In the genomic region with DNA sequence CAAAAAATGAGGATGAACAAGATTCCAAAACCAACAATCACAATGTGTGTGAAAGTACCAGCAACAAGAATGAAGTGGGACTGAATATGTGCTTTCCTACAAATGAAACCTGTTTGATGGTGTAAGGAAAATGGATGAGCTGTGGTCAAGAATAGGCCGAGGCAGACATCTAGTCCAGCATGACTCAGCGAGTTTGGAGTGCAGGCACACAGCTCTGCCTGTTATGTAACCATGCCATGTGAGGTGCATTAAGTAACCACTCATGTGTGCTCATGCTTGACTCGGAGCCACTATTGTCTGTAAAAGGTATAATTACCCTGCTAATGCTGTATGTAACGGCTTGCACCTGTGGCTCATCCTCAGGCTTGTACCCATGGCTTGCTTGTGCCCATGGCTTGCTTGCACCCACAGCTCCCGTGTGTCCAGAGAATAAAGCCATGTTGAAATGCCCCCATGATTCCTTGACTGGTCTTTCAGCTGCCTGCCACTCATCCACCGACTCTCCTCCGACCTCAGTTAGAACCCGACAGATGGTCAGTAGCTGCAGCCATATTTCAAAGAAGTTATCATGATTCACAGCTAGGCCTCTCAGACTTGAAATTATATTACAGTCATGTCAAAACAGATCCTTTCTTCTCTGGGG, we compare ENCODE assay signal across 11 cellular contexts.
DNase-seq lines count a peak whose midpoint lies in the region; ATAC-seq, FAIRE-seq and TF ChIP-seq lines count a peak whose summit lies in the region.
"Had no signal": no experiment of that assay in that cellular context is flagged by ENCODE, and none has a peak within 500 bp of the region (broad histone marks: within the 10 kb centered on the region; RNA-seq: fewer than 3 reads in every experiment).

No MANE protein-coding gene starts in this region.

- H3K4me3 ChIP-seq in CD8-positive, alpha-beta T cell (ENCODE audit: low read depth, low read length) = no peak overlapping the region
- H3K4me3 ChIP-seq in liver (ENCODE audit: low read depth in 1 of 3, low read length in 3 of 3) = no peak overlapping the region

- no peaks in the 10 kb centered on the region for H3K27me3 ChIP-seq in CD8-positive, alpha-beta T cell (ENCODE audit: insufficient read depth, low read length)
- no peaks in the 10 kb centered on the region for H3K27me3 ChIP-seq in liver (ENCODE audit: control insufficient read depth in 4 of 4, insufficient read depth in 4 of 4, low read length in 3 of 4)

- no peak overlapping the region for H3K4me3 Mint-ChIP-seq in CD8-positive, alpha-beta T cell
- no peak overlapping the region for H3K4me3 Mint-ChIP-seq in HFFc6
- H3K4me3 Mint-ChIP-seq in activated naive CD8-positive, alpha-beta T cell treated with anti-CD3 and anti-CD28 coated beads for 36 hours = no peak overlapping the region
- H3K4me3 Mint-ChIP-seq: T-helper 1 cell treated with Interleukin-12 subunit alpha and Interleukin-12 subunit beta and Interleukin-4 antibody, amounts not matched to agents 30 μg/mL and 1 μg/mL, for 36 hours had no signal

- H3K9me3 ChIP-seq in CD8-positive, alpha-beta T cell (ENCODE audit: low read length) = no peaks in the 10 kb centered on the region
- no peaks in the 10 kb centered on the region for H3K9me3 ChIP-seq in liver (ENCODE audit: control insufficient read depth in 4 of 4, low read length in 3 of 4)

- intact Hi-C loops in CD8-positive, alpha-beta T cell (cut with DNase I, micrococcal nuclease) = loop anchor here in 1 of 2 experiments (2.0 kb wide), 1 partner anchor 21 kb away; no protein-coding TSS in a partner anchor

- ATAC-seq in CD8-positive, alpha-beta T cell = no peak
- ATAC-seq in HG03095 (IDR thresholded peaks at IDR 0.05; ENCODE audit: unreplicated experiment) = no peak

- peaks cover 74% of the 10 kb centered on the region for H3K4me1 ChIP-seq in CD8-positive, alpha-beta T cell (ENCODE audit: insufficient read depth, low read length)
- peaks cover 0 to 3% (median 0%) of the 10 kb centered on the region in 4 donors for H3K4me1 ChIP-seq in liver (ENCODE audit: control insufficient read depth in 4 of 4, insufficient read depth in 4 of 4, low read length in 3 of 4)

- H3K36me3 ChIP-seq in CD8-positive, alpha-beta T cell (ENCODE audit: insufficient read depth, low read length) = peaks cover 8% of the 10 kb centered on the region
- peaks cover 0 to 2% (median 0%) of the 10 kb centered on the region in 4 donors for H3K36me3 ChIP-seq in liver (ENCODE audit: control insufficient read depth in 4 of 4, insufficient read depth in 3 of 4, low read depth in 1 of 4, low read length in 3 of 4)

- WGBS in liver = 82% methylated on average over 8 of the region's 8 CpGs

- H3K27ac Mint-ChIP-seq in CD8-positive, alpha-beta T cell = peak overlapping the region; percentile 87
- H3K27ac Mint-ChIP-seq in HFFc6 = no peak overlapping the region
- H3K27ac Mint-ChIP-seq in activated naive CD8-positive, alpha-beta T cell treated with anti-CD3 and anti-CD28 coated beads for 36 hours = peak overlapping the region; percentile 68
- H3K27ac Mint-ChIP-seq: T-helper 1 cell treated with Interleukin-12 subunit alpha and Interleukin-12 subunit beta and Interleukin-4 antibody, amounts not matched to agents 30 μg/mL and 1 μg/mL, for 36 hours had no signal

- H3K36me3 Mint-ChIP-seq in CD8-positive, alpha-beta T cell = peaks cover 48% of the 10 kb centered on the region
- no peaks in the 10 kb centered on the region for H3K36me3 Mint-ChIP-seq in HFFc6 (ENCODE audit: low read depth)
- peaks cover 67% of the 10 kb centered on the region for H3K36me3 Mint-ChIP-seq in activated naive CD8-positive, alpha-beta T cell treated with anti-CD3 and anti-CD28 coated beads for 36 hours

- H3K27ac ChIP-seq in CD8-positive, alpha-beta T cell (ENCODE audit: low read depth, low read length) = no peak overlapping the region
- H3K27ac ChIP-seq in liver (ENCODE audit: low read depth in 1 of 2, low read length in 2 of 2) = no peak overlapping the region
- H3K27ac ChIP-seq: KMS-11 had no signal

- POLR2A ChIA-PET in CD8-positive, alpha-beta T cell (lab: Charles Lee) = interaction anchor here (0.6 to 1.0 kb wide), 2 partner anchors 10 to 403 kb away, joined by 3 to 6 read pairs; no protein-coding TSS in a partner anchor

- CTCF ChIA-PET in CD8-positive, alpha-beta T cell (lab: Charles Lee) = interaction anchor here (2.1 kb wide), 1 partner anchor 97 kb away, joined by 6 read pairs; no protein-coding TSS in a partner anchor

- no peak for FAIRE-seq in HTR-8/SVneo (lab: Jason Lieb, UNC)

- no peak for TF ChIP-seq CTCF in CD8-positive, alpha-beta T cell (IDR thresholded peaks at IDR 0.05)
- TF ChIP-seq CTCF in HFFc6 (IDR thresholded peaks at IDR 0.05) (no peak), liver (IDR thresholded peaks at IDR 0.05; ENCODE audit: low read depth, low read length, missing input control) (no peak)

- H3K4me1 Mint-ChIP-seq in CD8-positive, alpha-beta T cell (ENCODE audit: low read depth) = peaks cover 76% of the 10 kb centered on the region
- peaks cover 11% of the 10 kb centered on the region for H3K4me1 Mint-ChIP-seq in HFFc6 (ENCODE audit: low read depth)
- H3K4me1 Mint-ChIP-seq in activated naive CD8-positive, alpha-beta T cell treated with anti-CD3 and anti-CD28 coated beads for 36 hours = peaks cover 77% of the 10 kb centered on the region

- DNase-seq in CD8-positive, alpha-beta T cell = no peak
- peak; percentile 43 for DNase-seq in HFFc6
- DNase-seq in activated naive CD8-positive, alpha-beta T cell treated with anti-CD3 and anti-CD28 coated beads for 36 hours = no peak
- DNase-seq in HTR-8/SVneo (ENCODE audit: insufficient read length, low spot score) = no peak
- DNase-seq in LoVo (ENCODE audit: low spot score) = no peak
- no peak for DNase-seq in AG08396 (ENCODE audit: low spot score)
- DNase-seq: right cardiac atrium had no signal

- no peak overlapping the region for H3K9ac ChIP-seq in liver (ENCODE audit: low read depth in 1 of 2, low read length in 2 of 2)
- H3K9ac ChIP-seq: KMS-11 had no signal

- H3K9me3 Mint-ChIP-seq in CD8-positive, alpha-beta T cell = peaks cover 5% of the 10 kb centered on the region
- H3K9me3 Mint-ChIP-seq in HFFc6 = no peaks in the 10 kb centered on the region
- H3K9me3 Mint-ChIP-seq in activated naive CD8-positive, alpha-beta T cell treated with anti-CD3 and anti-CD28 coated beads for 36 hours = peaks cover 19% of the 10 kb centered on the region

- no peak for TF ChIP-seq RAD21 in liver (IDR thresholded peaks at IDR 0.05)

- no peaks in the 10 kb centered on the region for H3K27me3 Mint-ChIP-seq in CD8-positive, alpha-beta T cell (ENCODE audit: low read depth)
- peaks cover 4% of the 10 kb centered on the region for H3K27me3 Mint-ChIP-seq in HFFc6 (ENCODE audit: insufficient read depth)
- H3K27me3 Mint-ChIP-seq in activated naive CD8-positive, alpha-beta T cell treated with anti-CD3 and anti-CD28 coated beads for 36 hours = no peaks in the 10 kb centered on the region

TF ChIP-seq in liver, 16 proteins besides CTCF, POLR2A, EP300 and RAD21 (continues in another document):
- TF ChIP-seq REST (IDR thresholded peaks at IDR 0.05) = no peak
- TF ChIP-seq, protein P1, sequence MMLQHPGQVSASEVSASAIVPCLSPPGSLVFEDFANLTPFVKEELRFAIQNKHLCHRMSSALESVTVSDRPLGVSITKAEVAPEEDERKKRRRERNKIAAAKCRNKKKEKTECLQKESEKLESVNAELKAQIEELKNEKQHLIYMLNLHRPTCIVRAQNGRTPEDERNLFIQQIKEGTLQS (IDR thresholded peaks at IDR 0.05) = no peak
- no peak for TF ChIP-seq TAF1 (conservative IDR thresholded peaks at IDR 0.05)
- peak; percentile 23 for TF ChIP-seq YY1 (IDR thresholded peaks at IDR 0.05)
- TF ChIP-seq EGR1 (IDR thresholded peaks at IDR 0.05; ENCODE audit: low read depth in 2 of 2) = no peak
- peak; percentile 5 to 23 for TF ChIP-seq HNF4A (conservative IDR thresholded peaks at IDR 0.05)
- peak in 1 of 2 donors; percentile 30 for TF ChIP-seq RXRA (IDR thresholded peaks at IDR 0.05)
- TF ChIP-seq, protein P2, sequence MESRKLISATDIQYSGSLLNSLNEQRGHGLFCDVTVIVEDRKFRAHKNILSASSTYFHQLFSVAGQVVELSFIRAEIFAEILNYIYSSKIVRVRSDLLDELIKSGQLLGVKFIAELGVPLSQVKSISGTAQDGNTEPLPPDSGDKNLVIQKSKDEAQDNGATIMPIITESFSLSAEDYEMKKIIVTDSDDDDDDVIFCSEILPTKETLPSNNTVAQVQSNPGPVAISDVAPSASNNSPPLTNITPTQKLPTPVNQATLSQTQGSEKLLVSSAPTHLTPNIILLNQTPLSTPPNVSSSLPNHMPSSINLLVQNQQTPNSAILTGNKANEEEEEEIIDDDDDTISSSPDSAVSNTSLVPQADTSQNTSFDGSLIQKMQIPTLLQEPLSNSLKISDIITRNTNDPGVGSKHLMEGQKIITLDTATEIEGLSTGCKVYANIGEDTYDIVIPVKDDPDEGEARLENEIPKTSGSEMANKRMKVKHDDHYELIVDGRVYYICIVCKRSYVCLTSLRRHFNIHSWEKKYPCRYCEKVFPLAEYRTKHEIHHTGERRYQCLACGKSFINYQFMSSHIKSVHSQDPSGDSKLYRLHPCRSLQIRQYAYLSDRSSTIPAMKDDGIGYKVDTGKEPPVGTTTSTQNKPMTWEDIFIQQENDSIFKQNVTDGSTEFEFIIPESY (IDR thresholded peaks at IDR 0.05) = no peak
